In the genomic region with DNA sequence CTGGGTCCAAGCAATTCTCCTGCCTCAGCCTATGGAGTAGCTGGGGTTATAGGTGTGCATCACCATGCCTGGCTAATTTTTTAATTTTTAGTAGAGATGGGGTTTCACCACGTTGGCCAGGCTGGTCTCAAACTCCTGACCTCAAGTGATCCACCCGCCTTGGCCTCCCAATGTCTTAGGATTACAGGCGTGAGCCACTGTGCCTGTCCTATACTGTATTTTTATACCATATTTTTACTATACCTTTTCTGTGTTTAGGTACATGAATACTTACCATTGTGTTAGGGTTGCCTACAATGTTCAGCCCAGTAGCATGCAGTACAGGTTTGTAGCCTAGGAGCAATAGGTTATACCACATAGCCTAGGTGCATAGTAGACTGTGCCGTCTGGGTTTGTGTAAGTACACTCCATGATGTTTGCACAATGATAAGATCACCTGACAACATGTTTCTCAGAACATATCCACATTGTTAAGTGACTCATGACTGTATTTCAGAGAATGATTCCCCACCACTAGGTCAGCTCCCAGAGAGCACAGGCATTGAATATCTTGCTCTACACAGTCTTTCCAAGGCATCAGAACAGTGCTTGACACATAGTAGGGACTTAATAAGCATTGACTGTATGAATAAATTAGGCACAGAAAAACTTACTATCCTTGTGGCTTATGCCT, we compare ENCODE assay signal across 11 cellular contexts. TPM values are rescaled to one million over a fixed set of nuclear protein-coding genes. Genes with fewer than 3 reads are reported as not detected.
DNase-seq lines count a peak whose midpoint lies in the region; ATAC-seq, FAIRE-seq and TF ChIP-seq lines count a peak whose summit lies in the region.
"Had no signal": no experiment of that assay in that cellular context is flagged by ENCODE, and none has a peak within 500 bp of the region (broad histone marks: within the 10 kb centered on the region; RNA-seq: fewer than 3 reads in every experiment).

No MANE protein-coding gene starts in this region.

- H3K4me1 ChIP-seq in ovary (ENCODE audit: insufficient read depth): no peaks in the 10 kb centered on the region

- ATAC-seq in HG02588 (IDR thresholded peaks at IDR 0.05; ENCODE audit: unreplicated experiment) (no peak), GM21381 (IDR thresholded peaks at IDR 0.05; ENCODE audit: unreplicated experiment) (no peak)

- no peak for TF ChIP-seq POLR2A in ovary (IDR thresholded peaks at IDR 0.05)

- H3K27ac Mint-ChIP-seq in T-helper 1 cell treated with Interleukin-12 subunit alpha and Interleukin-12 subunit beta and Interleukin-4 antibody, amounts not matched to agents 30 μg/mL and 1 μg/mL, for 36 hours: peak overlapping the region; percentile 13
- H3K27ac Mint-ChIP-seq: brain had no signal

- no peaks in the 10 kb centered on the region for H3K9me3 ChIP-seq in ovary

- H3K4me3 Mint-ChIP-seq in T-helper 1 cell treated with Interleukin-12 subunit alpha and Interleukin-12 subunit beta and Interleukin-4 antibody, amounts not matched to agents 30 μg/mL and 1 μg/mL, for 36 hours: no peak overlapping the region
- H3K4me3 Mint-ChIP-seq: brain had no signal

- H3K9me3 Mint-ChIP-seq in T-helper 1 cell treated with Interleukin-12 subunit alpha and Interleukin-12 subunit beta and Interleukin-4 antibody, amounts not matched to agents 30 μg/mL and 1 μg/mL, for 36 hours: peaks cover 11% of the 10 kb centered on the region

- 75 to 82% (median 81%) methylated on average over 4 of the region's 4 CpGs for WGBS in ovary, 3 donors

- no peaks in the 10 kb centered on the region for H3K27me3 ChIP-seq in ovary

- peak; percentile 75 for FAIRE-seq in islet of Langerhans (lab: Jason Lieb, UNC)

- H3K36me3 Mint-ChIP-seq in T-helper 1 cell treated with Interleukin-12 subunit alpha and Interleukin-12 subunit beta and Interleukin-4 antibody, amounts not matched to agents 30 μg/mL and 1 μg/mL, for 36 hours (ENCODE audit: low read depth): peaks cover 2% of the 10 kb centered on the region
- H3K36me3 Mint-ChIP-seq: brain had no signal

- H3K4me3 ChIP-seq in ovary: no peak overlapping the region

- no peak for TF ChIP-seq CTCF in 22Rv1 (IDR thresholded peaks at IDR 0.05)
- TF ChIP-seq CTCF in ovary (IDR thresholded peaks at IDR 0.05): no peak

- DNase-seq in HCEC 1CT (peak; percentile 82), ovary (no peak), NCI-H1092 (lab: John Stamatoyannopoulos, UW) (no peak)
- DNase-seq: DND-41, posterior cingulate gyrus had no signal

- H3K27ac ChIP-seq in 22Rv1: peak overlapping the region; percentile 31
- no peak overlapping the region for H3K27ac ChIP-seq in ovary

- H3K4me1 Mint-ChIP-seq in T-helper 1 cell treated with Interleukin-12 subunit alpha and Interleukin-12 subunit beta and Interleukin-4 antibody, amounts not matched to agents 30 μg/mL and 1 μg/mL, for 36 hours (ENCODE audit: low read depth): peaks cover 19% of the 10 kb centered on the region
- H3K4me1 Mint-ChIP-seq: brain had no signal

- H3K36me3 ChIP-seq in ovary: no peaks in the 10 kb centered on the region

- H3K27me3 Mint-ChIP-seq in T-helper 1 cell treated with Interleukin-12 subunit alpha and Interleukin-12 subunit beta and Interleukin-4 antibody, amounts not matched to agents 30 μg/mL and 1 μg/mL, for 36 hours (ENCODE audit: low read depth): no peaks in the 10 kb centered on the region

- intact Hi-C loops in ovary (cut with DNase I): loop anchor here in 1 of 4 donors (10.0 kb wide), 1 partner anchor 87 kb away; no protein-coding TSS in a partner anchor

- no peak for TF ChIP-seq EP300 in ovary (IDR thresholded peaks at IDR 0.05)

RNA-seq across cellular contexts. Expression of gene CITED4, which starts 6.0 kb away (rescaled TPM):
- total RNA-seq in ovary: 100 to 1,000 TPM in 1 of 7 donors, 10 to 100 TPM in 6; 16.4 to 149 (median 24.3) TPM
- polyA plus RNA-seq in ovary: 1 to 10 TPM in 1 of 2 donors, under 1 TPM in 1; 0.75 to 5.2 TPM
